In genomic region chr5:160312960-160313734, GRCh38 we compare ENCODE assay signal across 9 cellular contexts. TPM values are rescaled to one million over a fixed set of nuclear protein-coding genes. Genes with fewer than 3 reads are reported as not detected.
DNase-seq lines count a peak whose midpoint lies in the region; ATAC-seq and TF ChIP-seq lines count a peak whose summit lies in the region.
"Had no signal": no experiment of that assay in that cellular context is flagged by ENCODE, and none has a peak within 500 bp of the region (broad histone marks: within the 10 kb centered on the region; RNA-seq: fewer than 3 reads in every experiment).

No MANE protein-coding gene starts in this region.

- peaks cover 0 to 28% (median 6%) of the 10 kb centered on the region in 45 donors for H3K27me3 ChIP-seq in dorsolateral prefrontal cortex
- no peaks in the 10 kb centered on the region for H3K27me3 ChIP-seq in ovary

- H3K36me3 ChIP-seq in ovary, result no peaks in the 10 kb centered on the region

- TF ChIP-seq POLR2A in NB4 (IDR thresholded peaks at IDR 0.05; ENCODE audit: extremely low read depth, insufficient read length) (no peak), ovary (IDR thresholded peaks at IDR 0.05) (no peak)

- no peak for TF ChIP-seq CTCF in NB4 (IDR thresholded peaks at IDR 0.05; ENCODE audit: low read depth, low read length)
- TF ChIP-seq CTCF in dorsolateral prefrontal cortex (IDR thresholded peaks at IDR 0.05 in 54 of 56, conservative IDR thresholded peaks at IDR 0.05 in 2 of 56; ENCODE audit: low read depth in 1 of 56, partially characterized antibody in 56 of 56), result no peak
- no peak for TF ChIP-seq CTCF in ovary (IDR thresholded peaks at IDR 0.05)

- no peaks in the 10 kb centered on the region for H3K9me3 ChIP-seq in ovary

- H3K4me1 ChIP-seq in ovary (ENCODE audit: insufficient read depth), result no peaks in the 10 kb centered on the region

- intact Hi-C loops in dorsolateral prefrontal cortex (cut with DNase I) (no loop called here), ovary (cut with DNase I) (no loop called here)

- WGBS in ovary, 3 donors, result 18 to 26% (median 23%) methylated on average over 8 of the region's 8 CpGs

- DNase-seq in DMS53 treated with DMSO at 0.1 percent for 48 hours (lab: John Stamatoyannopoulos, UW; ENCODE audit: unreplicated experiment) (peak; percentile 54), NB4 (ENCODE audit: low read depth) (peak; percentile 37), dorsolateral prefrontal cortex (no peak), ovary (no peak), HCEC 1CT (no peak), HK-2 (ENCODE audit: unreplicated experiment) (no peak), NCI-H187 (lab: John Stamatoyannopoulos, UW) (no peak)
- DNase-seq: activated gamma-delta T cell had no signal

- no peak for ATAC-seq in GM19397 (IDR thresholded peaks at IDR 0.05; ENCODE audit: unreplicated experiment)

- H3K4me3 ChIP-seq in NB4 (ENCODE audit: low read depth, low read length) (peak overlapping the region; percentile 71), dorsolateral prefrontal cortex (peak overlapping the region; percentile 31 to 78 (median 66)), ovary (peak overlapping the region; percentile 50)

- no peak for TF ChIP-seq EP300 in ovary (IDR thresholded peaks at IDR 0.05)

- H3K27ac ChIP-seq in dorsolateral prefrontal cortex (peak overlapping the region in 3 of 59 donors; percentile 4 to 87 (median 48)), ovary (peak overlapping the region in 1 of 2 donors; percentile 60)

RNA-seq across cellular contexts. Expression of gene CCNJL, which starts 0.8 kb away (rescaled TPM):
- total RNA-seq in dorsolateral prefrontal cortex, result 1 to 10 TPM in 119 of 120 experiments, under 1 TPM in 1; 0.98 to 9.5 (median 2.9) TPM
- total RNA-seq in ovary, result 10 to 100 TPM in 2 of 7 donors, 1 to 10 TPM in 5; 3.8 to 11.8 (median 6.8) TPM
- polyA plus RNA-seq in ovary, result 1 to 10 TPM; 3.4 to 4.7 TPM

RNA-seq across cellular contexts. Expression of gene C1QTNF2, which starts 57.3 kb away (rescaled TPM):
- total RNA-seq in dorsolateral prefrontal cortex (1 to 10 TPM in 114 of 120 experiments, under 1 TPM in 6; 0.49 to 4.5 (median 1.9) TPM), ovary (1 to 10 TPM in 2 of 7 donors, under 1 TPM in 4, not detected in 1; 0.25 to 3.7 (median 0.64) TPM)
- polyA plus RNA-seq in ovary, result 1 to 10 TPM; 1.7 to 2.6 TPM

Comparison
In these comparisons a context has a peak if more than half of its experiments do, and no peak if none do; other contexts are left out.
1. DNase-seq: peak in DMS53 treated with DMSO at 0.1 percent for 48 hours (single experiment) and NB4 (single experiment); none in dorsolateral prefrontal cortex (0 of 10), ovary (0 of 5), HCEC 1CT (single experiment), HK-2 (single experiment) and NCI-H187 (0 of 2).
2. Peak in every context shown above with its lines, with median percentiles within 50 percentile points of each other: H3K4me3 ChIP-seq.